9 cellular contexts compared by ENCODE assay signal in the genomic region with DNA sequence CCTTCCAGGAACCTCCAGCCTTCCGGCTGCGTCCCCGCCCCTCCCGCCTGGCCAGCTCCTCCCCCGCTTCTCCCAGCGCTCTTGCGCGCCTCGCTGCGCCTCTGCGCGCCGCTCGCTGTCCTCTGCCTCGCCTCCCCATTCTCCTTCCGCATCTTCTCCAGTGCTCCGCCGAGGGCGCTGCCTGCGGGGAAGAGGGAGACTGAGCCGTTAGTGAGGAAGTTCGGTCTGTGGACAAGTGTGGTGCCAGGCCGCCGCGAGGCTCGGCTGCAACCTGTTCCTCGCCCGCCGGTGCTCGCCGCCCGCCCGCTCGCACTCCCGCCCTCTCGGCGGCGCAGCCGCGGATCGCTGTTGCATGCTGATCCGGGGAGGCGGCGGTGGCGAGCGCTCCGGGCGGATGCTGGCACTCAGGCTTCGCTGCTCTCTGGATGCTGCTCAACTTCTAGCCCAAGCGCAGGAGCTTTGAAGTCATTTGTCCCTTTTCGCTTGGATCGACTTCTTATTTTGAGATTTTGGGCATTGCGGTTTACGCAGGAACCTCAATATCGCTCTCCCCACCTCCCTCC. TPM values are rescaled to one million over a fixed set of nuclear protein-coding genes. Genes with fewer than 3 reads are reported as not detected.
DNase-seq lines count a peak whose midpoint lies in the region; ATAC-seq and TF ChIP-seq lines count a peak whose summit lies in the region.
"Had no signal": no experiment of that assay in that cellular context is flagged by ENCODE, and none has a peak within 500 bp of the region (broad histone marks: within the 10 kb centered on the region; RNA-seq: fewer than 3 reads in every experiment).

No MANE protein-coding gene starts in this region.

- TF ChIP-seq CTCF in HL-60 (IDR thresholded peaks at IDR 0.05; ENCODE audit: insufficient read depth, low read length): no peak

- no peak overlapping the region for H3K4me3 ChIP-seq in HL-60 (replicated peaks; ENCODE audit: insufficient read depth, low read length)
- H3K4me3 ChIP-seq in iPS-18c (ENCODE audit: insufficient read depth, low read depth, low read length): peak overlapping the region; percentile 55; the same call in 1 of the 2 replicates

- H3K9me3 ChIP-seq in iPS-18c (ENCODE audit: control insufficient read depth, insufficient read depth, low read length): no peaks in the 10 kb centered on the region

- no peak overlapping the region for H3K27ac Mint-ChIP-seq in activated naive CD8-positive, alpha-beta T cell treated with anti-CD3 and anti-CD28 coated beads for 36 hours
- H3K27ac Mint-ChIP-seq: dendritic cell treated with granulocyte-macrophage colony-stimulating factor and Interleukin-4, amounts not matched to agents 40 ng/mL and 50 ng/mL, for 4 days had no signal

- peaks cover 8% of the 10 kb centered on the region for H3K4me1 Mint-ChIP-seq in activated naive CD8-positive, alpha-beta T cell treated with anti-CD3 and anti-CD28 coated beads for 36 hours

- H3K36me3 Mint-ChIP-seq in activated naive CD8-positive, alpha-beta T cell treated with anti-CD3 and anti-CD28 coated beads for 36 hours: no peaks in the 10 kb centered on the region

- no peak overlapping the region for H3K27ac ChIP-seq in HL-60 (replicated peaks)

- peaks cover 76% of the 10 kb centered on the region for H3K27me3 Mint-ChIP-seq in activated naive CD8-positive, alpha-beta T cell treated with anti-CD3 and anti-CD28 coated beads for 36 hours

- DNase-seq in COLO668 (lab: John Stamatoyannopoulos, UW; ENCODE audit: unreplicated experiment): peak; percentile 94
- DNase-seq in HL-60 (ENCODE audit: low read depth in 1 of 2, low spot score in 1 of 2): peak; percentile 16 to 64
- DNase-seq in activated naive CD8-positive, alpha-beta T cell treated with anti-CD3 and anti-CD28 coated beads for 36 hours: peak; percentile 66
- DNase-seq in stimulated activated CD4-positive, alpha-beta T cell treated with anti-CD3 and anti-CD28 coated beads, Interleukin-4, amount 100 ng/mL, for 48 hours (ENCODE audit: low read depth in 2 of 2): peak; percentile 30 to 35
- no peak for DNase-seq in activated CD4-positive, CD25-positive, alpha-beta regulatory T cell (lab: John Stamatoyannopoulos, UW)
- DNase-seq in NCI-H2107 treated with DMSO at 0.1 percent for 48 hours (lab: John Stamatoyannopoulos, UW; ENCODE audit: unreplicated experiment): no peak

- peak; percentile 55 for ATAC-seq in GM19351 (IDR thresholded peaks at IDR 0.05; ENCODE audit: unreplicated experiment)

- peaks cover 22% of the 10 kb centered on the region for H3K27me3 ChIP-seq in HL-60 (ENCODE audit: insufficient read depth, poor library complexity, severe bottlenecking)

- H3K9me3 Mint-ChIP-seq in activated naive CD8-positive, alpha-beta T cell treated with anti-CD3 and anti-CD28 coated beads for 36 hours: no peaks in the 10 kb centered on the region
- H3K9me3 Mint-ChIP-seq: dendritic cell treated with granulocyte-macrophage colony-stimulating factor and Interleukin-4, amounts not matched to agents 40 ng/mL and 50 ng/mL, for 4 days had no signal

- peak overlapping the region; percentile 60 for H3K4me3 Mint-ChIP-seq in activated naive CD8-positive, alpha-beta T cell treated with anti-CD3 and anti-CD28 coated beads for 36 hours
- H3K4me3 Mint-ChIP-seq: dendritic cell treated with granulocyte-macrophage colony-stimulating factor and Interleukin-4, amounts not matched to agents 40 ng/mL and 50 ng/mL, for 4 days had no signal

RNA-seq across cellular contexts. Expression of a gene that starts 0.7 kb away (rescaled TPM):
- total RNA-seq in activated naive CD8-positive, alpha-beta T cell treated with anti-CD3 and anti-CD28 coated beads for 36 hours: under 1 TPM in 1 of 2 experiments, not detected in 1; 0.04 TPM

Comparison
In these comparisons a context has a peak if more than half of its experiments do, and no peak if none do; other contexts are left out.
1. DNase-seq: peak in COLO668 (single experiment), HL-60 (2 of 2), activated naive CD8-positive, alpha-beta T cell treated with anti-CD3 and anti-CD28 coated beads for 36 hours (single experiment) and stimulated activated CD4-positive, alpha-beta T cell treated with anti-CD3 and anti-CD28 coated beads, Interleukin-4, amount 100 ng/mL, for 48 hours (2 of 2); none in activated CD4-positive, CD25-positive, alpha-beta regulatory T cell (0 of 4) and NCI-H2107 treated with DMSO at 0.1 percent for 48 hours (single experiment).